1 cellular context compared by ENCODE assay signal in the genomic region with DNA sequence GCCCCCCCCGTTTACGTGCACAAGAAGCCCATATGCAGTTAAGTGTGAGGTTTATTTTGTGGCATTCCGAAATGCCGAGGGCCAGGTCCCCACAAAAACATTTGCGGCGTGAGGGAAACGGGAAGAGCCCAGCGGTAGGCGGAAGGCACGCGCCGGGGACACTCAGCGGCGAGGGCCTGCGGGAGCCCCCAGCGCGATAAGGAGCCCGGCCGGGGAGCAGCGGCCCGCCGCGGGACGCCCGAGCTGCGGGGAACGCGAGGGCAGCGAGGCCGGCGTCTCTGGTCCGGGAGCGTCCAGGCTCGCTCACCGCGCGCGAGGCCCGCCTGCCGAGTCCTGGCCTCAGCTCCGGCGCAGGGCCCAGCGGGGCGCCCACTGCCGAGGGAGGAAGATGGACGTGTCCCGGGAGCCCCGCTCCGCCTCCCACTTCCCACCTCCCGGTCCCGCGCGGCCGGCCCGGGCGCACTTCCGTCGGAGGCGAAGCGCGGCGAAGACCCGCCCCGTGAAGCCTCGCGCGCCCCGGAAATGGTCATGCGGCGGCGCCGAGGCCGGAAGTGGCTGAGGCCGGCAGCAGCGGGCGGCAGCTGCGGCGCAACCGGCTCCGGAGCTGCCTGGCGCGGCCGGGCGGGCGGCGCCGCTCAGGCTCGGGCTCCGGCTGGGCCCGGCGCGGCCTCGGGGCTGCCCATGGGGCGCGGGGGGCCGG.
TF ChIP-seq lines count a peak whose summit lies in the region.

A gene with protein sequence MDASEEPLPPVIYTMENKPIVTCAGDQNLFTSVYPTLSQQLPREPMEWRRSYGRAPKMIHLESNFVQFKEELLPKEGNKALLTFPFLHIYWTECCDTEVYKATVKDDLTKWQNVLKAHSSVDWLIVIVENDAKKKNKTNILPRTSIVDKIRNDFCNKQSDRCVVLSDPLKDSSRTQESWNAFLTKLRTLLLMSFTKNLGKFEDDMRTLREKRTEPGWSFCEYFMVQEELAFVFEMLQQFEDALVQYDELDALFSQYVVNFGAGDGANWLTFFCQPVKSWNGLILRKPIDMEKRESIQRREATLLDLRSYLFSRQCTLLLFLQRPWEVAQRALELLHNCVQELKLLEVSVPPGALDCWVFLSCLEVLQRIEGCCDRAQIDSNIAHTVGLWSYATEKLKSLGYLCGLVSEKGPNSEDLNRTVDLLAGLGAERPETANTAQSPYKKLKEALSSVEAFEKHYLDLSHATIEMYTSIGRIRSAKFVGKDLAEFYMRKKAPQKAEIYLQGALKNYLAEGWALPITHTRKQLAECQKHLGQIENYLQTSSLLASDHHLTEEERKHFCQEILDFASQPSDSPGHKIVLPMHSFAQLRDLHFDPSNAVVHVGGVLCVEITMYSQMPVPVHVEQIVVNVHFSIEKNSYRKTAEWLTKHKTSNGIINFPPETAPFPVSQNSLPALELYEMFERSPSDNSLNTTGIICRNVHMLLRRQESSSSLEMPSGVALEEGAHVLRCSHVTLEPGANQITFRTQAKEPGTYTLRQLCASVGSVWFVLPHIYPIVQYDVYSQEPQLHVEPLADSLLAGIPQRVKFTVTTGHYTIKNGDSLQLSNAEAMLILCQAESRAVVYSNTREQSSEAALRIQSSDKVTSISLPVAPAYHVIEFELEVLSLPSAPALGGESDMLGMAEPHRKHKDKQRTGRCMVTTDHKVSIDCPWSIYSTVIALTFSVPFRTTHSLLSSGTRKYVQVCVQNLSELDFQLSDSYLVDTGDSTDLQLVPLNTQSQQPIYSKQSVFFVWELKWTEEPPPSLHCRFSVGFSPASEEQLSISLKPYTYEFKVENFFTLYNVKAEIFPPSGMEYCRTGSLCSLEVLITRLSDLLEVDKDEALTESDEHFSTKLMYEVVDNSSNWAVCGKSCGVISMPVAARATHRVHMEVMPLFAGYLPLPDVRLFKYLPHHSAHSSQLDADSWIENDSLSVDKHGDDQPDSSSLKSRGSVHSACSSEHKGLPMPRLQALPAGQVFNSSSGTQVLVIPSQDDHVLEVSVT (plus strand): TSS at position 536 of the 700 bp plus-strand sequence. CDS start 185 bp downstream, outside the sequence.

TF ChIP-seq in HepG2, 621 proteins besides CTCF, POLR2A, EP300 and RAD21 (continued from another document and continues in another):
- TF ChIP-seq, protein P1, sequence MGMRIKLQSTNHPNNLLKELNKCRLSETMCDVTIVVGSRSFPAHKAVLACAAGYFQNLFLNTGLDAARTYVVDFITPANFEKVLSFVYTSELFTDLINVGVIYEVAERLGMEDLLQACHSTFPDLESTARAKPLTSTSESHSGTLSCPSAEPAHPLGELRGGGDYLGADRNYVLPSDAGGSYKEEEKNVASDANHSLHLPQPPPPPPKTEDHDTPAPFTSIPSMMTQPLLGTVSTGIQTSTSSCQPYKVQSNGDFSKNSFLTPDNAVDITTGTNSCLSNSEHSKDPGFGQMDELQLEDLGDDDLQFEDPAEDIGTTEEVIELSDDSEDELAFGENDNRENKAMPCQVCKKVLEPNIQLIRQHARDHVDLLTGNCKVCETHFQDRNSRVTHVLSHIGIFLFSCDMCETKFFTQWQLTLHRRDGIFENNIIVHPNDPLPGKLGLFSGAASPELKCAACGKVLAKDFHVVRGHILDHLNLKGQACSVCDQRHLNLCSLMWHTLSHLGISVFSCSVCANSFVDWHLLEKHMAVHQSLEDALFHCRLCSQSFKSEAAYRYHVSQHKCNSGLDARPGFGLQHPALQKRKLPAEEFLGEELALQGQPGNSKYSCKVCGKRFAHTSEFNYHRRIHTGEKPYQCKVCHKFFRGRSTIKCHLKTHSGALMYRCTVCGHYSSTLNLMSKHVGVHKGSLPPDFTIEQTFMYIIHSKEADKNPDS (CRISPR knock-in tag; IDR thresholded peaks at IDR 0.05) = 0 out of 2 replicates have a peak, but pooled peaks have one; percentile 36
- TF ChIP-seq NFE2 (CRISPR knock-in tag; IDR thresholded peaks at IDR 0.05) (no peak), MYC (CRISPR knock-in tag; IDR thresholded peaks at IDR 0.05; ENCODE audit: borderline replicate concordance) (peak; percentile 51; the same call in 1 of the 2 replicates), ZMYM2 (CRISPR knock-in tag; IDR thresholded peaks at IDR 0.05) (no peak), SRY (CRISPR knock-in tag; IDR thresholded peaks at IDR 0.05) (peak; percentile 60; the same call in 1 of the 2 replicates), IRX3 (CRISPR knock-in tag; IDR thresholded peaks at IDR 0.05; ENCODE audit: borderline replicate concordance, low read depth) (no peak), ZNF12 (CRISPR knock-in tag; IDR thresholded peaks at IDR 0.05) (no peak), MBD4 (IDR thresholded peaks at IDR 0.05; ENCODE audit: borderline replicate concordance, low read length) (no peak), CHD2 (IDR thresholded peaks at IDR 0.05; ENCODE audit: low read depth, low read length) (peak; percentile 41; the same call in 1 of the 2 replicates), BRCA1 (CRISPR knock-in tag; IDR thresholded peaks at IDR 0.05) (no peak), ZNF674 (CRISPR knock-in tag; IDR thresholded peaks at IDR 0.05; ENCODE audit: low read depth) (no peak), ZNF530 (CRISPR knock-in tag; IDR thresholded peaks at IDR 0.05; ENCODE audit: low read depth) (no peak), SMYD3 (CRISPR knock-in tag; IDR thresholded peaks at IDR 0.05) (no peak), ZNF30 (CRISPR knock-in tag; IDR thresholded peaks at IDR 0.05) (no peak), HNRNPK (IDR thresholded peaks at IDR 0.05; ENCODE audit: low read depth, low read length, poor library complexity, severe bottlenecking) (no peak), TAF15 (IDR thresholded peaks at IDR 0.05; ENCODE audit: low read depth, low read length, poor library complexity, severe bottlenecking) (no peak), BRD4 (CRISPR knock-in tag; IDR thresholded peaks at IDR 0.05) (no peak), ZNF546 (CRISPR knock-in tag; conservative IDR thresholded peaks at IDR 0.05) (peak; percentile 77; the same call in 1 of the 2 replicates), FOXA3 (CRISPR knock-in tag; IDR thresholded peaks at IDR 0.05) (peak; percentile 17; the same call in 1 of the 2 replicates), MIER2 (CRISPR knock-in tag; IDR thresholded peaks at IDR 0.05) (no peak), CENPX (CRISPR knock-in tag; IDR thresholded peaks at IDR 0.05) (no peak), CBX2 (IDR thresholded peaks at IDR 0.05; ENCODE audit: low read depth, low read length) (no peak), CBX2 (CRISPR knock-in tag; IDR thresholded peaks at IDR 0.05; ENCODE audit: low read depth) (no peak), SIN3A (IDR thresholded peaks at IDR 0.05; ENCODE audit: borderline replicate concordance, low read depth, low read length) (peak; percentile 69; the same call in 1 of the 2 replicates), NKX3-1 (CRISPR knock-in tag; IDR thresholded peaks at IDR 0.05) (peak; percentile 51; the same call in 1 of the 2 replicates), TGIF2 (CRISPR knock-in tag; IDR thresholded peaks at IDR 0.05) (no peak), ATM (IDR thresholded peaks at IDR 0.05; ENCODE audit: borderline replicate concordance) (no peak), NFIC (IDR thresholded peaks at IDR 0.05; ENCODE audit: low read length) (no peak), IKZF4 (CRISPR knock-in tag; IDR thresholded peaks at IDR 0.05; ENCODE audit: borderline replicate concordance, low read depth, not compliant biosample characterization) (peak; percentile 33), ATF7-NPFF (CRISPR knock-in tag; IDR thresholded peaks at IDR 0.05; ENCODE audit: low read depth) (0 out of 2 replicates have a peak, but pooled peaks have one; percentile 74), RXRB (CRISPR knock-in tag; IDR thresholded peaks at IDR 0.05; ENCODE audit: borderline replicate concordance) (no peak), PPARG (CRISPR knock-in tag; conservative IDR thresholded peaks at IDR 0.05) (no peak), ZNF619 (CRISPR knock-in tag; IDR thresholded peaks at IDR 0.05) (no peak), BCL6 (CRISPR knock-in tag; IDR thresholded peaks at IDR 0.05) (no peak), ZMYM3 (CRISPR knock-in tag; IDR thresholded peaks at IDR 0.05) (no peak), SNRNP70 (IDR thresholded peaks at IDR 0.05; ENCODE audit: low read depth, low read length) (no peak), GPN1 (CRISPR knock-in tag; IDR thresholded peaks at IDR 0.05; ENCODE audit: borderline replicate concordance) (no peak), ZNF136 (CRISPR knock-in tag; IDR thresholded peaks at IDR 0.05; ENCODE audit: low read depth) (no peak), TEAD2 (CRISPR knock-in tag; IDR thresholded peaks at IDR 0.05) (no peak)
- TF ChIP-seq, protein P2, sequence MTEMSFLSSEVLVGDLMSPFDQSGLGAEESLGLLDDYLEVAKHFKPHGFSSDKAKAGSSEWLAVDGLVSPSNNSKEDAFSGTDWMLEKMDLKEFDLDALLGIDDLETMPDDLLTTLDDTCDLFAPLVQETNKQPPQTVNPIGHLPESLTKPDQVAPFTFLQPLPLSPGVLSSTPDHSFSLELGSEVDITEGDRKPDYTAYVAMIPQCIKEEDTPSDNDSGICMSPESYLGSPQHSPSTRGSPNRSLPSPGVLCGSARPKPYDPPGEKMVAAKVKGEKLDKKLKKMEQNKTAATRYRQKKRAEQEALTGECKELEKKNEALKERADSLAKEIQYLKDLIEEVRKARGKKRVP (CRISPR knock-in tag; IDR thresholded peaks at IDR 0.05) = no peak
- TF ChIP-seq, protein P3, sequence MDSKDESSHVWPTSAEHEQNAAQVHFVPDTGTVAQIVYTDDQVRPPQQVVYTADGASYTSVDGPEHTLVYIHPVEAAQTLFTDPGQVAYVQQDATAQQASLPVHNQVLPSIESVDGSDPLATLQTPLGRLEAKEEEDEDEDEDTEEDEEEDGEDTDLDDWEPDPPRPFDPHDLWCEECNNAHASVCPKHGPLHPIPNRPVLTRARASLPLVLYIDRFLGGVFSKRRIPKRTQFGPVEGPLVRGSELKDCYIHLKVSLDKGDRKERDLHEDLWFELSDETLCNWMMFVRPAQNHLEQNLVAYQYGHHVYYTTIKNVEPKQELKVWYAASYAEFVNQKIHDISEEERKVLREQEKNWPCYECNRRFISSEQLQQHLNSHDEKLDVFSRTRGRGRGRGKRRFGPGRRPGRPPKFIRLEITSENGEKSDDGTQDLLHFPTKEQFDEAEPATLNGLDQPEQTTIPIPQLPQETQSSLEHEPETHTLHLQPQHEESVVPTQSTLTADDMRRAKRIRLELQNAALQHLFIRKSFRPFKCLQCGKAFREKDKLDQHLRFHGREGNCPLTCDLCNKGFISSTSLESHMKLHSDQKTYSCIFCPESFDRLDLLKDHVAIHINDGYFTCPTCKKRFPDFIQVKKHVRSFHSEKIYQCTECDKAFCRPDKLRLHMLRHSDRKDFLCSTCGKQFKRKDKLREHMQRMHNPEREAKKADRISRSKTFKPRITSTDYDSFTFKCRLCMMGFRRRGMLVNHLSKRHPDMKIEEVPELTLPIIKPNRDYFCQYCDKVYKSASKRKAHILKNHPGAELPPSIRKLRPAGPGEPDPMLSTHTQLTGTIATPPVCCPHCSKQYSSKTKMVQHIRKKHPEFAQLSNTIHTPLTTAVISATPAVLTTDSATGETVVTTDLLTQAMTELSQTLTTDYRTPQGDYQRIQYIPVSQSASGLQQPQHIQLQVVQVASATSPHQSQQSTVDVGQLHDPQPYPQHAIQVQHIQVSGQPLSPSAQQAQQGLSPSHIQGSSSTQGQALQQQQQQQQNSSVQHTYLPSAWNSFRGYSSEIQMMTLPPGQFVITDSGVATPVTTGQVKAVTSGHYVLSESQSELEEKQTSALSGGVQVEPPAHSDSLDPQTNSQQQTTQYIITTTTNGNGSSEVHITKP (CRISPR knock-in tag; IDR thresholded peaks at IDR 0.05; ENCODE audit: low read depth) = no peak
- TF ChIP-seq, protein P4, sequence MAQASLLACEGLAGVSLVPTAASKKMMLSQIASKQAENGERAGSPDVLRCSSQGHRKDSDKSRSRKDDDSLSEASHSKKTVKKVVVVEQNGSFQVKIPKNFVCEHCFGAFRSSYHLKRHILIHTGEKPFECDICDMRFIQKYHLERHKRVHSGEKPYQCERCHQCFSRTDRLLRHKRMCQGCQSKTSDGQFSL (CRISPR knock-in tag; IDR thresholded peaks at IDR 0.05) = no peak
- TF ChIP-seq, protein P5, sequence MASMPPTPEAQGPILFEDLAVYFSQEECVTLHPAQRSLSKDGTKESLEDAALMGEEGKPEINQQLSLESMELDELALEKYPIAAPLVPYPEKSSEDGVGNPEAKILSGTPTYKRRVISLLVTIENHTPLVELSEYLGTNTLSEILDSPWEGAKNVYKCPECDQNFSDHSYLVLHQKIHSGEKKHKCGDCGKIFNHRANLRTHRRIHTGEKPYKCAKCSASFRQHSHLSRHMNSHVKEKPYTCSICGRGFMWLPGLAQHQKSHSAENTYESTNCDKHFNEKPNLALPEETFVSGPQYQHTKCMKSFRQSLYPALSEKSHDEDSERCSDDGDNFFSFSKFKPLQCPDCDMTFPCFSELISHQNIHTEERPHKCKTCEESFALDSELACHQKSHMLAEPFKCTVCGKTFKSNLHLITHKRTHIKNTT (CRISPR knock-in tag; IDR thresholded peaks at IDR 0.05) = no peak
- TF ChIP-seq, protein P6, sequence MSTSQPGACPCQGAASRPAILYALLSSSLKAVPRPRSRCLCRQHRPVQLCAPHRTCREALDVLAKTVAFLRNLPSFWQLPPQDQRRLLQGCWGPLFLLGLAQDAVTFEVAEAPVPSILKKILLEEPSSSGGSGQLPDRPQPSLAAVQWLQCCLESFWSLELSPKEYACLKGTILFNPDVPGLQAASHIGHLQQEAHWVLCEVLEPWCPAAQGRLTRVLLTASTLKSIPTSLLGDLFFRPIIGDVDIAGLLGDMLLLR (CRISPR knock-in tag; IDR thresholded peaks at IDR 0.05) = no peak
- TF ChIP-seq, protein P7, sequence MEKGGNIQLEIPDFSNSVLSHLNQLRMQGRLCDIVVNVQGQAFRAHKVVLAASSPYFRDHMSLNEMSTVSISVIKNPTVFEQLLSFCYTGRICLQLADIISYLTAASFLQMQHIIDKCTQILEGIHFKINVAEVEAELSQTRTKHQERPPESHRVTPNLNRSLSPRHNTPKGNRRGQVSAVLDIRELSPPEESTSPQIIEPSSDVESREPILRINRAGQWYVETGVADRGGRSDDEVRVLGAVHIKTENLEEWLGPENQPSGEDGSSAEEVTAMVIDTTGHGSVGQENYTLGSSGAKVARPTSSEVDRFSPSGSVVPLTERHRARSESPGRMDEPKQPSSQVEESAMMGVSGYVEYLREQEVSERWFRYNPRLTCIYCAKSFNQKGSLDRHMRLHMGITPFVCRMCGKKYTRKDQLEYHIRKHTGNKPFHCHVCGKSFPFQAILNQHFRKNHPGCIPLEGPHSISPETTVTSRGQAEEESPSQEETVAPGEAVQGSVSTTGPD (CRISPR knock-in tag; IDR thresholded peaks at IDR 0.05) = no peak
- TF ChIP-seq, protein P8, sequence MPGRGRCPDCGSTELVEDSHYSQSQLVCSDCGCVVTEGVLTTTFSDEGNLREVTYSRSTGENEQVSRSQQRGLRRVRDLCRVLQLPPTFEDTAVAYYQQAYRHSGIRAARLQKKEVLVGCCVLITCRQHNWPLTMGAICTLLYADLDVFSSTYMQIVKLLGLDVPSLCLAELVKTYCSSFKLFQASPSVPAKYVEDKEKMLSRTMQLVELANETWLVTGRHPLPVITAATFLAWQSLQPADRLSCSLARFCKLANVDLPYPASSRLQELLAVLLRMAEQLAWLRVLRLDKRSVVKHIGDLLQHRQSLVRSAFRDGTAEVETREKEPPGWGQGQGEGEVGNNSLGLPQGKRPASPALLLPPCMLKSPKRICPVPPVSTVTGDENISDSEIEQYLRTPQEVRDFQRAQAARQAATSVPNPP (CRISPR knock-in tag; IDR thresholded peaks at IDR 0.05) = no peak
